Comparison of ENCODE assay signal across 10 cellular contexts in the genomic region with DNA sequence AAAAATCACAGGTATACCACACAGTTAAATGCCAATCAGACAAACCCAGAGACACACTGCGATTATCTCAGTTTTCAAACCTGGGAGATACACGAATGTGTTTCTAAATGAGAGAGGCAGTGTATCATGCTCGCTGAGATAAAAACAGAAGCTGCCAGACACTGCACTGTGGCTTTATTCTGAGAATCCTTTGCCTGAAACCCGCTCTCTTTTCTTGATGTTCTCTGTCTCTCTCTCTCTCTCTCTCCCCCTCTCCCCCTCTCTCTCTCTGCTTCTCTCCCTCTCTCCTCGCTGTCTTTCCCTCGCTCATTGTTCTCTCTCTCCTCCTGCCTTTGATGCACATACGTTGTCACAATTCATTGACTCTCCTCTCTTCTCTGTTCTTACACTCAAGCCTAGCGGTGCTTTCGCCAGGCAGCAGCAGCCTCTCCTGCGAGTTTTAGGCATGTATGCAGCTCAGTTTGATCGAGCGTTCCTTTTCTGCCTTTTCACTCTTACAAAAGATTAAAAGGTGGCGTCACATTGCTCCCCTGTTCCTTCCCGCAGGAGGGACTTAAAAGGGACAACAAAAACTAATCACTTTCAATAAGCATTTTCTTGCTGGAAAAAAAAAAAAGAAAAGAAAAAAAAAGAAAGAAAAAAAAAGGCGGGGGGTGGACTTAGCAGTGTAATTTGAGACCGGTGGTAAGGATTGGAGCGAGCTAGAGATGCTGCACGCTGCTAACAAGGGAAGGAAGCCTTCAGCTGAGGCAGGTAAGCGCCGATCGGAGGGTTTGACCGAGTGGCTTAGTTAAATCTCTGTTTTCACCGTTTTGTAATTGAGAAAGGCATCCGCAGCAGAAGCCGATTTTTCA.
A peak's percentile ranks its signal among the peaks of the same experiment; 100 is the strongest.
DNase-seq lines count a peak whose midpoint lies in the region; ATAC-seq lines count a peak whose summit lies in the region.
"Had no signal": no experiment of that assay in that cellular context is flagged by ENCODE, and none has a peak within 500 bp of the region (broad histone marks: within the 10 kb centered on the region; RNA-seq: fewer than 3 reads in every experiment).

No MANE protein-coding gene starts in this region.

- no peaks in the 10 kb centered on the region for H3K36me3 ChIP-seq in stomach smooth muscle (ENCODE audit: control insufficient read depth in 2 of 2, insufficient read depth in 2 of 2, low read length in 2 of 2)
- H3K36me3 ChIP-seq: neutrophil had no signal

- H3K4me3 ChIP-seq in iPS-11a (ENCODE audit: low read depth, low read length) (peak overlapping the region; percentile 40), stomach smooth muscle (ENCODE audit: low read length in 2 of 2) (peak overlapping the region; percentile 44 to 66)

- no peak for ATAC-seq in HG03196 (IDR thresholded peaks at IDR 0.05; ENCODE audit: unreplicated experiment)
- ATAC-seq in GM21390 (IDR thresholded peaks at IDR 0.05; ENCODE audit: unreplicated experiment) = no peak

- H3K27me3 ChIP-seq in stomach smooth muscle (ENCODE audit: control insufficient read depth in 1 of 2, insufficient read depth in 2 of 2, low read length in 2 of 2) = peaks cover 15 to 26% of the 10 kb centered on the region in 2 donors

- H3K4me1 ChIP-seq in stomach smooth muscle (ENCODE audit: control insufficient read depth, insufficient read depth, low read length) = no peaks in the 10 kb centered on the region

- no peak overlapping the region for H3K27ac ChIP-seq in stomach smooth muscle (ENCODE audit: low read length)
- H3K27ac ChIP-seq: C4-2B, neutrophil had no signal

- H3K9ac ChIP-seq in stomach smooth muscle (ENCODE audit: low read length in 2 of 2) = no peak overlapping the region

- no peaks in the 10 kb centered on the region for H3K9me3 ChIP-seq in stomach smooth muscle (ENCODE audit: control insufficient read depth in 2 of 2, low read length in 2 of 2)
- H3K9me3 ChIP-seq: neutrophil had no signal

- DNase-seq in NCI-H146 (lab: John Stamatoyannopoulos, UW) (peak; percentile 14), NCI-H146 treated with DMSO at 0.1 percent for 48 hours (lab: John Stamatoyannopoulos, UW; ENCODE audit: unreplicated experiment) (no peak), T1000 (lab: John Stamatoyannopoulos, UW) (peak; percentile 20), SHP77 treated with DMSO at 0.1 percent for 48 hours (lab: John Stamatoyannopoulos, UW) (no peak)

Comparison
In these comparisons a context has a peak if more than half of its experiments do, and no peak if none do; other contexts are left out.
1. DNase-seq: peak in NCI-H146 (single experiment) and T1000 (single experiment); none in NCI-H146 treated with DMSO at 0.1 percent for 48 hours (single experiment) and SHP77 treated with DMSO at 0.1 percent for 48 hours (single experiment).